10 cellular contexts compared by ENCODE assay signal in genomic region chr11:78192223-78192719, GRCh38. TPM values are rescaled to one million over a fixed set of nuclear protein-coding genes. Genes with fewer than 3 reads are reported as not detected.
DNase-seq lines count a peak whose midpoint lies in the region; ATAC-seq, FAIRE-seq and TF ChIP-seq lines count a peak whose summit lies in the region.
"Had no signal": no experiment of that assay in that cellular context is flagged by ENCODE, and none has a peak within 500 bp of the region (broad histone marks: within the 10 kb centered on the region; RNA-seq: fewer than 3 reads in every experiment).

No MANE protein-coding gene starts in this region.

- no peak overlapping the region for H3K4me3 Mint-ChIP-seq in activated CD8-positive, alpha-beta T cell treated with anti-CD3 and anti-CD28 coated beads for 36 hours
- no peak overlapping the region for H3K4me3 Mint-ChIP-seq in activated CD8-positive, alpha-beta T cell treated with anti-CD3 and anti-CD28 coated beads, Interleukin-2, amount 10 ng/mL, durations not matched to agents 7 days and 5 days

- peaks cover 1% of the 10 kb centered on the region for H3K36me3 Mint-ChIP-seq in activated CD8-positive, alpha-beta T cell treated with anti-CD3 and anti-CD28 coated beads for 36 hours (ENCODE audit: low read depth)
- H3K36me3 Mint-ChIP-seq in activated CD8-positive, alpha-beta T cell treated with anti-CD3 and anti-CD28 coated beads, Interleukin-2, amount 10 ng/mL, durations not matched to agents 7 days and 5 days (ENCODE audit: low read depth), result peaks cover 24% of the 10 kb centered on the region

- H3K27me3 Mint-ChIP-seq in activated CD8-positive, alpha-beta T cell treated with anti-CD3 and anti-CD28 coated beads for 36 hours, result no peaks in the 10 kb centered on the region
- no peaks in the 10 kb centered on the region for H3K27me3 Mint-ChIP-seq in activated CD8-positive, alpha-beta T cell treated with anti-CD3 and anti-CD28 coated beads, Interleukin-2, amount 10 ng/mL, durations not matched to agents 7 days and 5 days (ENCODE audit: low read depth)

- H3K4me3 ChIP-seq in RWPE2 (ENCODE audit: severe bottlenecking) (no peak overlapping the region), HepG2 (replicated peaks in 1 of 3; ENCODE audit: insufficient read depth in 1 of 3, low read depth in 2 of 3, low read length in 3 of 3) (no peak overlapping the region; a peak in 1 of 6 replicates)

- H3K27ac Mint-ChIP-seq in activated CD8-positive, alpha-beta T cell treated with anti-CD3 and anti-CD28 coated beads for 36 hours, result no peak overlapping the region
- H3K27ac Mint-ChIP-seq in activated CD8-positive, alpha-beta T cell treated with anti-CD3 and anti-CD28 coated beads, Interleukin-2, amount 10 ng/mL, durations not matched to agents 7 days and 5 days, result no peak overlapping the region

- no peaks in the 10 kb centered on the region for H3K27me3 ChIP-seq in RWPE2 (ENCODE audit: insufficient read depth, poor library complexity, severe bottlenecking)
- H3K27me3 ChIP-seq in HepG2 (ENCODE audit: control insufficient read depth in 1 of 2, insufficient read depth in 2 of 2, low read length in 2 of 2), result no peaks in the 10 kb centered on the region; a peak in 1 of 5 replicates

- H3K4me1 ChIP-seq in RWPE2 (ENCODE audit: insufficient read depth, poor library complexity, severe bottlenecking) (no peaks in the 10 kb centered on the region), HepG2 (ENCODE audit: insufficient read depth, low read length) (peaks cover 69% of the 10 kb centered on the region)

- CTCF ChIA-PET in activated CD8-positive, alpha-beta T cell treated with anti-CD3 and anti-CD28 coated beads for 36 hours (lab: Charles Lee), result no interaction called here
- CTCF ChIA-PET in activated CD8-positive, alpha-beta T cell treated with anti-CD3 and anti-CD28 coated beads, Interleukin-2, amount 10 ng/mL, durations not matched to agents 7 days and 5 days (lab: Charles Lee), result interaction anchor here (1.2 kb wide), 1 partner anchor 9 kb away, joined by 4 read pairs; no protein-coding TSS in a partner anchor
- CTCF ChIA-PET in HepG2 (lab: Yijun Ruan, JAX; ENCODE audit: low intra/inter-chr PET ratio, low total read pairs), result no interaction called here

- ATAC-seq in activated CD8-positive, alpha-beta T cell treated with anti-CD3 and anti-CD28 coated beads for 36 hours, result no peak
- ATAC-seq in activated CD8-positive, alpha-beta T cell treated with anti-CD3 and anti-CD28 coated beads, Interleukin-2, amount 10 ng/mL, durations not matched to agents 7 days and 5 days, result no peak
- no peak for ATAC-seq in RWPE2 (ENCODE audit: low read depth)
- peak; percentile 8; the same call in 1 of the 3 replicates for ATAC-seq in HepG2
- ATAC-seq in GM19328 (IDR thresholded peaks at IDR 0.05; ENCODE audit: unreplicated experiment), result no peak
- ATAC-seq in HG03196 (IDR thresholded peaks at IDR 0.05; ENCODE audit: unreplicated experiment), result no peak

- peaks cover 39% of the 10 kb centered on the region for H3K4me1 Mint-ChIP-seq in activated CD8-positive, alpha-beta T cell treated with anti-CD3 and anti-CD28 coated beads for 36 hours (ENCODE audit: low read depth)
- H3K4me1 Mint-ChIP-seq in activated CD8-positive, alpha-beta T cell treated with anti-CD3 and anti-CD28 coated beads, Interleukin-2, amount 10 ng/mL, durations not matched to agents 7 days and 5 days (ENCODE audit: low read depth), result peaks cover 60% of the 10 kb centered on the region

- TF ChIP-seq RAD21 in HepG2 (CRISPR knock-in tag; IDR thresholded peaks at IDR 0.05), result no peak

- no peaks in the 10 kb centered on the region for H3K36me3 ChIP-seq in RWPE2 (ENCODE audit: low read depth)
- no peaks in the 10 kb centered on the region for H3K36me3 ChIP-seq in HepG2 (replicated peaks in 1 of 2; ENCODE audit: control insufficient read depth in 1 of 2, insufficient read depth in 2 of 2, low read length in 2 of 2)

- peaks cover 7% of the 10 kb centered on the region for H3K79me2 ChIP-seq in HepG2 (ENCODE audit: insufficient read depth, low read length)

- 11% methylated on average over 4 of the region's 6 CpGs for WGBS in HepG2 (ENCODE audit: low lambda C conversion rate)

- in situ Hi-C loops in HepG2 (cut with HindIII; ENCODE audit: extremely low pct_ligation_motif_present, low pct_unique_long_range_greater_than_20kb), result no loop called here

- H3K4me2 ChIP-seq in HepG2 (ENCODE audit: low read depth, low read length), result peak overlapping the region; percentile 14; the same call in 1 of the 2 replicates

- no peaks in the 10 kb centered on the region for H3K9me3 ChIP-seq in RWPE2 (ENCODE audit: severe bottlenecking)
- no peaks in the 10 kb centered on the region for H3K9me3 ChIP-seq in HepG2 (ENCODE audit: low read length)

- H4K20me1 ChIP-seq in HepG2 (ENCODE audit: insufficient read depth, low read length), result no peaks in the 10 kb centered on the region

- no peak for TF ChIP-seq EP300 in HepG2 (IDR thresholded peaks at IDR 0.05; ENCODE audit: low read depth in 2 of 2, low read length in 2 of 2)
- no peak for TF ChIP-seq EP300 in HepG2 (CRISPR knock-in tag; IDR thresholded peaks at IDR 0.05; ENCODE audit: borderline replicate concordance)

- H3K27ac ChIP-seq in RWPE2 (ENCODE audit: poor library complexity, severe bottlenecking) (no peak overlapping the region), HepG2 (ENCODE audit: extremely low read length, insufficient read depth, low read length) (peak overlapping the region; percentile 36), temporal lobe (ENCODE audit: low read depth, low read length) (peak overlapping the region; percentile 19)

- peak; percentile 20 for DNase-seq in activated CD8-positive, alpha-beta T cell treated with anti-CD3 and anti-CD28 coated beads for 36 hours
- no peak for DNase-seq in activated CD8-positive, alpha-beta T cell treated with anti-CD3 and anti-CD28 coated beads, Interleukin-2, amount 10 ng/mL, durations not matched to agents 7 days and 5 days
- DNase-seq in RWPE2 (ENCODE audit: low spot score) (peak; percentile 20), HepG2 (ENCODE audit: low spot score) (no peak), AG08395 (ENCODE audit: low spot score) (no peak)
- DNase-seq: activated naive CD4-positive, alpha-beta T cell treated with anti-CD3 and anti-CD28 coated beads, Interleukin-2, amount 50 U/mL, for 16 hours; Karpas-422 had no signal

- no peak overlapping the region for H2AFZ ChIP-seq in HepG2 (ENCODE audit: low read length)

- no peak for FAIRE-seq in HepG2 (lab: Jason Lieb, UNC)

- no TSS peak for BruUV-seq in HepG2 (replicated peaks; lab: Mats Ljungman, UMichigan)

- TF ChIP-seq CTCF in activated CD8-positive, alpha-beta T cell treated with anti-CD3 and anti-CD28 coated beads for 36 hours (IDR thresholded peaks at IDR 0.05), result no peak
- TF ChIP-seq CTCF in RWPE2 (IDR thresholded peaks at IDR 0.05; ENCODE audit: poor library complexity, severe bottlenecking) (no peak), HepG2 (CRISPR knock-in tag; IDR thresholded peaks at IDR 0.05) (no peak)

- 0 out of 2 replicates have a peak overlapping the region, but pooled peaks have one; percentile 19 for H3K9ac ChIP-seq in HepG2 (ENCODE audit: insufficient read depth, low read depth, low read length)

- POLR2A ChIA-PET in activated CD8-positive, alpha-beta T cell treated with anti-CD3 and anti-CD28 coated beads for 36 hours (lab: Charles Lee), result interaction anchor here (0.9 kb wide), 1 partner anchor 11 kb away, joined by 3 read pairs; no protein-coding TSS in a partner anchor
- POLR2A ChIA-PET in activated CD8-positive, alpha-beta T cell treated with anti-CD3 and anti-CD28 coated beads, Interleukin-2, amount 10 ng/mL, durations not matched to agents 7 days and 5 days (lab: Charles Lee), result no interaction called here
- POLR2A ChIA-PET in HepG2 (lab: Yijun Ruan, JAX), result interaction anchor here (1.5 to 1.7 kb wide), 3 partner anchors 10 to 382 kb away, joined by 3 to 9 read pairs (median 5); partner anchors contain the start of genes INTS4 and NARS2

- no peak for TF ChIP-seq POLR2A in HepG2 (IDR thresholded peaks at IDR 0.05; ENCODE audit: insufficient read depth in 1 of 2, low read depth in 2 of 2, low read length in 2 of 2)

- intact Hi-C loops in activated CD8-positive, alpha-beta T cell treated with anti-CD3 and anti-CD28 coated beads for 36 hours (cut with micrococcal nuclease), result no loop called here
- intact Hi-C loops in HepG2 (cut with micrococcal nuclease; ENCODE audit: unreplicated experiment), result no loop called here

- no peaks in the 10 kb centered on the region for H3K9me3 Mint-ChIP-seq in activated CD8-positive, alpha-beta T cell treated with anti-CD3 and anti-CD28 coated beads for 36 hours
- no peaks in the 10 kb centered on the region for H3K9me3 Mint-ChIP-seq in activated CD8-positive, alpha-beta T cell treated with anti-CD3 and anti-CD28 coated beads, Interleukin-2, amount 10 ng/mL, durations not matched to agents 7 days and 5 days (ENCODE audit: insufficient read depth)

RNA-seq across cellular contexts. Expression of gene USP35, which starts 3.6 kb away (rescaled TPM):
- total RNA-seq in activated CD8-positive, alpha-beta T cell treated with anti-CD3 and anti-CD28 coated beads for 36 hours, result 1 to 10 TPM; 6.8 to 7.7 TPM
- total RNA-seq in activated CD8-positive, alpha-beta T cell treated with anti-CD3 and anti-CD28 coated beads, Interleukin-2, amount 10 ng/mL, durations not matched to agents 7 days and 5 days, result 10 to 100 TPM; 11.9 to 12.8 TPM
- total RNA-seq in HepG2 (2016; rRNA removed; fragmentation: Illumina TruSeq; extraction: Trizol) (1.8 and 4.6 TPM in 2 replicates), temporal lobe (10.6 TPM)
- total RNA-seq in HepG2 (2016; cell fraction: cytosol; rRNA removed; fragmentation: Illumina TruSeq; extraction: Trizol; ENCODE audit: low read depth), result 0.71 and 0.88 TPM in 2 replicates
- 1.7 and 4.5 TPM in 2 replicates for total RNA-seq in HepG2 (2016; cell fraction: insoluble cytoplasmic fraction; rRNA removed; fragmentation: Illumina TruSeq; extraction: Trizol)
- total RNA-seq in HepG2 (2016; cell fraction: membrane; rRNA removed; fragmentation: Illumina TruSeq; extraction: Trizol), result 0.93 and 1.1 TPM in 2 replicates
- total RNA-seq in HepG2 (2016; cell fraction: nucleus; rRNA removed; fragmentation: Illumina TruSeq; extraction: Trizol), result 5.7 and 7.4 TPM in 2 replicates
- polyA plus RNA-seq in HepG2 (2011; rRNA removed), result 7.7 and 11.1 TPM in 2 replicates
- 4.0 and 5.2 TPM in 2 replicates for polyA plus RNA-seq in HepG2 (2011; cell fraction: cytosol; rRNA removed)
- polyA plus RNA-seq in HepG2 (2011; cell fraction: nucleus; rRNA removed), result 56.5 and 58.1 TPM in 2 replicates
- 4.1 and 5.5 TPM in 2 replicates for polyA plus RNA-seq in HepG2 (2012)
- 0.20 and 0.27 TPM in 2 replicates for polyA plus RNA-seq in HepG2 (2016; cell fraction: cytosol; fragmentation: Illumina TruSeq; extraction: Trizol; ENCODE audit: low read depth)
- 1.4 and 2.7 TPM in 2 replicates for polyA plus RNA-seq in HepG2 (2016; cell fraction: insoluble cytoplasmic fraction; fragmentation: Illumina TruSeq; extraction: Trizol; ENCODE audit: low read depth)
- polyA plus RNA-seq in HepG2 (2016; cell fraction: membrane; fragmentation: Illumina TruSeq; extraction: Trizol; ENCODE audit: low read depth), result 0.61 and 0.63 TPM in 2 replicates
- 10.1 and 12.3 TPM in 2 replicates for polyA plus RNA-seq in HepG2 (2016; cell fraction: nucleus; fragmentation: Illumina TruSeq; extraction: Trizol; ENCODE audit: insufficient read depth, low read depth)
- polyA minus RNA-seq in HepG2 (2011; rRNA and poly(A)+ RNA removed; ENCODE audit: low replicate concordance), result 5.1 and 12.7 TPM in 2 replicates
- polyA minus RNA-seq in HepG2 (2011; cell fraction: cytosol; rRNA and poly(A)+ RNA removed), result 2.4 and 3.2 TPM in 2 replicates
- polyA minus RNA-seq in HepG2 (2011; cell fraction: nucleus; rRNA and poly(A)+ RNA removed), result 17.3 and 18.0 TPM in 2 replicates

RNA-seq across cellular contexts. Expression of gene KCTD21, which starts 3.8 kb away (rescaled TPM):
- total RNA-seq in activated CD8-positive, alpha-beta T cell treated with anti-CD3 and anti-CD28 coated beads for 36 hours, result 1 to 10 TPM; 4.1 to 5.2 TPM
- total RNA-seq in activated CD8-positive, alpha-beta T cell treated with anti-CD3 and anti-CD28 coated beads, Interleukin-2, amount 10 ng/mL, durations not matched to agents 7 days and 5 days, result 1 to 10 TPM; 7.1 to 7.8 TPM
- total RNA-seq in HepG2 (2016; rRNA removed; fragmentation: Illumina TruSeq; extraction: Trizol) (3.1 and 3.9 TPM in 2 replicates), temporal lobe (7.4 TPM)
- 0.97 and 1.3 TPM in 2 replicates for total RNA-seq in HepG2 (2016; cell fraction: cytosol; rRNA removed; fragmentation: Illumina TruSeq; extraction: Trizol; ENCODE audit: low read depth)
- total RNA-seq in HepG2 (2016; cell fraction: insoluble cytoplasmic fraction; rRNA removed; fragmentation: Illumina TruSeq; extraction: Trizol), result 3.3 and 4.3 TPM in 2 replicates
- total RNA-seq in HepG2 (2016; cell fraction: membrane; rRNA removed; fragmentation: Illumina TruSeq; extraction: Trizol), result 3.1 TPM in 2 replicates
- total RNA-seq in HepG2 (2016; cell fraction: nucleus; rRNA removed; fragmentation: Illumina TruSeq; extraction: Trizol), result 1.3 and 1.6 TPM in 2 replicates
- polyA plus RNA-seq in HepG2 (2011; rRNA removed), result 13.2 and 13.5 TPM in 2 replicates
- polyA plus RNA-seq in HepG2 (2011; cell fraction: cytosol; rRNA removed), result 11.0 and 13.8 TPM in 2 replicates
- 5.4 and 6.0 TPM in 2 replicates for polyA plus RNA-seq in HepG2 (2011; cell fraction: nucleus; rRNA removed)
- polyA plus RNA-seq in HepG2 (2012), result 6.6 and 9.3 TPM in 2 replicates
- 1.2 and 1.4 TPM in 2 replicates for polyA plus RNA-seq in HepG2 (2016; cell fraction: cytosol; fragmentation: Illumina TruSeq; extraction: Trizol; ENCODE audit: low read depth)
- polyA plus RNA-seq in HepG2 (2016; cell fraction: insoluble cytoplasmic fraction; fragmentation: Illumina TruSeq; extraction: Trizol; ENCODE audit: low read depth), result 4.8 and 5.3 TPM in 2 replicates
- 2.5 and 3.1 TPM in 2 replicates for polyA plus RNA-seq in HepG2 (2016; cell fraction: membrane; fragmentation: Illumina TruSeq; extraction: Trizol; ENCODE audit: low read depth)
- 3.6 and 4.7 TPM in 2 replicates for polyA plus RNA-seq in HepG2 (2016; cell fraction: nucleus; fragmentation: Illumina TruSeq; extraction: Trizol; ENCODE audit: insufficient read depth, low read depth)
- 14.8 and 38.3 TPM in 2 replicates for polyA minus RNA-seq in HepG2 (2011; rRNA and poly(A)+ RNA removed; ENCODE audit: low replicate concordance)
- polyA minus RNA-seq in HepG2 (2011; cell fraction: cytosol; rRNA and poly(A)+ RNA removed), result 8.7 and 11.6 TPM in 2 replicates
- 5.3 and 6.6 TPM in 2 replicates for polyA minus RNA-seq in HepG2 (2011; cell fraction: nucleus; rRNA and poly(A)+ RNA removed)

RNA-seq across cellular contexts. Expression of gene ALG8, which starts 52.8 kb away (rescaled TPM):
- 10 to 100 TPM; 45.5 to 47.7 TPM for total RNA-seq in activated CD8-positive, alpha-beta T cell treated with anti-CD3 and anti-CD28 coated beads for 36 hours
- total RNA-seq in activated CD8-positive, alpha-beta T cell treated with anti-CD3 and anti-CD28 coated beads, Interleukin-2, amount 10 ng/mL, durations not matched to agents 7 days and 5 days, result 10 to 100 TPM; 49.9 to 51.7 TPM
- total RNA-seq in HepG2 (2016; rRNA removed; fragmentation: Illumina TruSeq; extraction: Trizol) (50.0 and 88.0 TPM in 2 replicates), temporal lobe (30.5 TPM)
- total RNA-seq in HepG2 (2016; cell fraction: cytosol; rRNA removed; fragmentation: Illumina TruSeq; extraction: Trizol; ENCODE audit: low read depth), result 27.9 and 37.5 TPM in 2 replicates
- 46.2 and 90.8 TPM in 2 replicates for total RNA-seq in HepG2 (2016; cell fraction: insoluble cytoplasmic fraction; rRNA removed; fragmentation: Illumina TruSeq; extraction: Trizol)
- 39.8 and 40.9 TPM in 2 replicates for total RNA-seq in HepG2 (2016; cell fraction: membrane; rRNA removed; fragmentation: Illumina TruSeq; extraction: Trizol)
- total RNA-seq in HepG2 (2016; cell fraction: nucleus; rRNA removed; fragmentation: Illumina TruSeq; extraction: Trizol), result 81.9 and 98.4 TPM in 2 replicates
- polyA plus RNA-seq in HepG2 (2011; rRNA removed), result 53.5 and 75.8 TPM in 2 replicates
- 34.9 and 52.4 TPM in 2 replicates for polyA plus RNA-seq in HepG2 (2011; cell fraction: cytosol; rRNA removed)
- polyA plus RNA-seq in HepG2 (2011; cell fraction: nucleus; rRNA removed), result 23.3 and 25.4 TPM in 2 replicates
- polyA plus RNA-seq in HepG2 (2012), result 33.9 and 48.4 TPM in 2 replicates
- 21.7 and 23.1 TPM in 2 replicates for polyA plus RNA-seq in HepG2 (2016; cell fraction: cytosol; fragmentation: Illumina TruSeq; extraction: Trizol; ENCODE audit: low read depth)
- 45.9 and 50.8 TPM in 2 replicates for polyA plus RNA-seq in HepG2 (2016; cell fraction: insoluble cytoplasmic fraction; fragmentation: Illumina TruSeq; extraction: Trizol; ENCODE audit: low read depth)
- 29.3 and 35.8 TPM in 2 replicates for polyA plus RNA-seq in HepG2 (2016; cell fraction: membrane; fragmentation: Illumina TruSeq; extraction: Trizol; ENCODE audit: low read depth)
- polyA plus RNA-seq in HepG2 (2016; cell fraction: nucleus; fragmentation: Illumina TruSeq; extraction: Trizol; ENCODE audit: insufficient read depth, low read depth), result 116 and 123 TPM in 2 replicates
- polyA minus RNA-seq in HepG2 (2011; rRNA and poly(A)+ RNA removed; ENCODE audit: low replicate concordance), result 65.9 and 176 TPM in 2 replicates
- polyA minus RNA-seq in HepG2 (2011; cell fraction: cytosol; rRNA and poly(A)+ RNA removed), result 34.7 TPM in 2 replicates
- polyA minus RNA-seq in HepG2 (2011; cell fraction: nucleus; rRNA and poly(A)+ RNA removed), result 63.3 and 64.3 TPM in 2 replicates

Comparison
In these comparisons a context has a peak if more than half of its experiments do, and no peak if none do; other contexts are left out.
1. DNase-seq: peak in activated CD8-positive, alpha-beta T cell treated with anti-CD3 and anti-CD28 coated beads for 36 hours (single experiment) and RWPE2 (single experiment); none in activated CD8-positive, alpha-beta T cell treated with anti-CD3 and anti-CD28 coated beads, Interleukin-2, amount 10 ng/mL, durations not matched to agents 7 days and 5 days (single experiment), HepG2 (single experiment) and AG08395 (single experiment).